In genomic region chr6:111176763-111177099, GRCh38 we compare ENCODE assay signal across 16 cellular contexts.
A peak's percentile ranks its signal among the peaks of the same experiment; 100 is the strongest.
DNase-seq lines count a peak whose midpoint lies in the region; ATAC-seq, FAIRE-seq and TF ChIP-seq lines count a peak whose summit lies in the region.
"Had no signal": no experiment of that assay in that cellular context is flagged by ENCODE, and none has a peak within 500 bp of the region (broad histone marks: within the 10 kb centered on the region; RNA-seq: fewer than 3 reads in every experiment).

No MANE protein-coding gene starts in this region.

- H3K36me3 ChIP-seq in hepatocyte (replicated peaks; ENCODE audit: insufficient read depth, low read depth) = no peaks in the 10 kb centered on the region
- no peaks in the 10 kb centered on the region for H3K36me3 ChIP-seq in liver (ENCODE audit: control insufficient read depth in 4 of 4, insufficient read depth in 3 of 4, low read depth in 1 of 4, low read length in 3 of 4)
- no peaks in the 10 kb centered on the region for H3K36me3 ChIP-seq in pancreas
- H3K36me3 ChIP-seq in brain microvascular endothelial cell (replicated peaks) = no peaks in the 10 kb centered on the region

- H3K4me3 ChIP-seq in hepatocyte (no peak overlapping the region), liver (ENCODE audit: low read depth in 1 of 3, low read length in 3 of 3) (peak overlapping the region in 1 of 3 donors; percentile 3), pancreas (no peak overlapping the region), brain microvascular endothelial cell (ENCODE audit: low read depth, low read length) (no peak overlapping the region)
- H3K4me3 ChIP-seq: HAP-1 had no signal

- no peaks in the 10 kb centered on the region for H3K9me2 ChIP-seq in hepatocyte (replicated peaks; ENCODE audit: insufficient read depth)

- no peak for TF ChIP-seq CTCF in hepatocyte (IDR thresholded peaks at IDR 0.05; ENCODE audit: poor library complexity)
- TF ChIP-seq CTCF in liver (IDR thresholded peaks at IDR 0.05; ENCODE audit: low read depth, low read length, missing input control) = no peak
- TF ChIP-seq CTCF in pancreas (IDR thresholded peaks at IDR 0.05) = no peak
- no peak for TF ChIP-seq CTCF in brain microvascular endothelial cell (IDR thresholded peaks at IDR 0.05; ENCODE audit: low read depth, low read length, missing control alignments)

- no peaks in the 10 kb centered on the region for H3K27me3 ChIP-seq in hepatocyte
- H3K27me3 ChIP-seq in liver (ENCODE audit: control insufficient read depth in 4 of 4, insufficient read depth in 4 of 4, low read length in 3 of 4) = no peaks in the 10 kb centered on the region
- no peaks in the 10 kb centered on the region for H3K27me3 ChIP-seq in pancreas
- H3K27me3 ChIP-seq in brain microvascular endothelial cell (replicated peaks) = no peaks in the 10 kb centered on the region

- H4K20me1 ChIP-seq in hepatocyte (ENCODE audit: insufficient read depth, poor library complexity, severe bottlenecking) = no peaks in the 10 kb centered on the region

- no peak for TF ChIP-seq RAD21 in liver (IDR thresholded peaks at IDR 0.05)

- H3K9me3 ChIP-seq in hepatocyte (ENCODE audit: low read depth) (no peaks in the 10 kb centered on the region), liver (ENCODE audit: control insufficient read depth in 4 of 4, low read length in 3 of 4) (no peaks in the 10 kb centered on the region), pancreas (no peaks in the 10 kb centered on the region)
- H3K9me3 ChIP-seq: HAP-1 had no signal

- no peak for DNase-seq in hepatocyte (ENCODE audit: low spot score)
- DNase-seq in pancreas = no peak
- no peak for DNase-seq in activated effector memory CD4-positive, alpha-beta T cell treated with Interleukin-2 at 50 U/mL for 16 hours
- DNase-seq in brain microvascular endothelial cell = no peak
- DNase-seq: C1 segment of cervical spinal cord; CD4-positive, alpha-beta memory T cell; COR-L47; DMS153; DND-41; GOT3; HFFc6 had no signal

- H3K4me2 ChIP-seq in hepatocyte = peak overlapping the region; percentile 24

- intact Hi-C loops in pancreas (cut with DNase I) = no loop called here

- H3K4me1 ChIP-seq in hepatocyte (ENCODE audit: insufficient read depth) = peaks cover 7% of the 10 kb centered on the region
- peaks cover 0 to 33% (median 18%) of the 10 kb centered on the region in 4 donors for H3K4me1 ChIP-seq in liver (ENCODE audit: control insufficient read depth in 4 of 4, insufficient read depth in 4 of 4, low read length in 3 of 4)
- peaks cover 29 to 35% (median 31%) of the 10 kb centered on the region in 3 donors for H3K4me1 ChIP-seq in pancreas
- H3K4me1 ChIP-seq: HAP-1 had no signal

- ATAC-seq in pancreas (peak; percentile 66 to 76 (median 69)), GM21515 (IDR thresholded peaks at IDR 0.05; ENCODE audit: unreplicated experiment) (no peak), GM19328 (IDR thresholded peaks at IDR 0.05; ENCODE audit: unreplicated experiment) (no peak)

- H3K27ac ChIP-seq in hepatocyte = peak overlapping the region; percentile 11
- peak overlapping the region; percentile 46 to 60 for H3K27ac ChIP-seq in liver (ENCODE audit: low read depth in 1 of 2, low read length in 2 of 2)
- H3K27ac ChIP-seq in pancreas = peak overlapping the region in 3 of 4 donors; percentile 36 to 64 (median 61)
- H3K27ac ChIP-seq in brain microvascular endothelial cell = no peak overlapping the region

- H3K9ac ChIP-seq in liver (ENCODE audit: low read depth in 1 of 2, low read length in 2 of 2) = peak overlapping the region in 1 of 2 donors; percentile 5

- 89% methylated on average over 2 of the region's 2 CpGs for WGBS in hepatocyte (ENCODE audit: low lambda C conversion rate, missing lambda C conversion rate)
- WGBS in liver = 45% methylated on average over 2 of the region's 2 CpGs
- 41 to 45% methylated on average over 2 of the region's 2 CpGs for WGBS in pancreas, 2 donors

- peaks cover 4% of the 10 kb centered on the region for H3K79me2 ChIP-seq in hepatocyte

- no peak overlapping the region for H2AFZ ChIP-seq in hepatocyte

- in situ Hi-C loops in brain microvascular endothelial cell (cut with HindIII; ENCODE audit: low pct_ligation_motif_present, low sequenced_read_pairs) = no loop called here

- no peak for FAIRE-seq in pancreas (lab: Jason Lieb, UNC)
- FAIRE-seq: H54 had no signal

TF ChIP-seq in liver, 16 proteins besides CTCF, POLR2A, EP300 and RAD21:
- TF ChIP-seq YY1 (IDR thresholded peaks at IDR 0.05) (no peak), JUND (IDR thresholded peaks at IDR 0.05) (peak in 1 of 2 donors; percentile 8), ATF3 (IDR thresholded peaks at IDR 0.05) (no peak), GABPA (IDR thresholded peaks at IDR 0.05 in 1 of 2, conservative IDR thresholded peaks at IDR 0.05 in 1 of 2) (no peak), ZBTB33 (IDR thresholded peaks at IDR 0.05) (peak; percentile 6), FOXA2 (IDR thresholded peaks at IDR 0.05) (peak; percentile 20), REST (IDR thresholded peaks at IDR 0.05) (no peak), SP1 (IDR thresholded peaks at IDR 0.05) (peak; percentile 8), NR2F2 (IDR thresholded peaks at IDR 0.05) (no peak), TAF1 (conservative IDR thresholded peaks at IDR 0.05) (no peak), HNF4A (conservative IDR thresholded peaks at IDR 0.05) (peak; percentile 18 to 23), FOXA1 (IDR thresholded peaks at IDR 0.05) (no peak), RXRA (IDR thresholded peaks at IDR 0.05) (peak in 1 of 2 donors; percentile 9), MAX (IDR thresholded peaks at IDR 0.05) (no peak), HNF4G (IDR thresholded peaks at IDR 0.05) (no peak), EGR1 (IDR thresholded peaks at IDR 0.05; ENCODE audit: low read depth in 2 of 2) (no peak)

Comparison
In these comparisons a context has a peak if more than half of its experiments do, and no peak if none do; other contexts are left out.
1. ATAC-seq: peak in pancreas (4 of 4); none in GM21515 (single experiment) and GM19328 (single experiment).